12 cellular contexts compared by ENCODE assay signal in the genomic region with DNA sequence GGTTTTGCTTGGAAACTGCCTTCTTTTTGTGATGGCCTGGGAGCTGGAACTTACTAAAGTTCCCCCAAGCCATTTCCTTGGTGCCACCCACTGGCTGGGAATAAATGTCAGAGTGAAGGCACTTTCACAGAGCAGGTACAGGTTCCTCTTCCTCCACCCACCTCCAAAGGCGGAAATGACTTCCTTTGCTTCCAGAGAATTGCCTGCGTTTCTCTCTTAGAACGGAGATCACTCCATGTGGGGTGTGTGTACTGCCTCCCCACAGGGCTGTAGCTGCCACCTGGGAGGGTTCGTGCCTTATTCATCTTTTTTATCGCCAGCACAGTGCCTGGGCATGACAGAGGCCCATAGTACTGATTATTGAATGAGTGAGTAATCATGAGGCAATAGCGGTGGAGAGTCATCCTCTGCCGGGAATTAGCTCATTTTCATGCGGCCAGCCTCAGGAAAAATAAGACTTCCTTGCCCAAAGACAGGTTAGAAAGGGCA. TPM values are rescaled to one million over a fixed set of nuclear protein-coding genes. Genes with fewer than 3 reads are reported as not detected.
DNase-seq lines count a peak whose midpoint lies in the region; ATAC-seq, FAIRE-seq and TF ChIP-seq lines count a peak whose summit lies in the region.
"Had no signal": no experiment of that assay in that cellular context is flagged by ENCODE, and none has a peak within 500 bp of the region (broad histone marks: within the 10 kb centered on the region; RNA-seq: fewer than 3 reads in every experiment).

No MANE protein-coding gene starts in this region.

- POLR2A ChIA-PET in endothelial cell of umbilical vein (lab: Charles Lee): interaction anchor here (0.6 kb wide), 2 partner anchors 109 to 226 kb away, joined by 5 read pairs; no protein-coding TSS in a partner anchor

- peaks cover 3% of the 10 kb centered on the region for H3K4me1 ChIP-seq in endothelial cell of umbilical vein (ENCODE audit: control insufficient read depth, extremely low read depth, insufficient read depth, low read length)
- H3K4me1 ChIP-seq: ascending aorta had no signal

- H3K36me3 ChIP-seq in endothelial cell of umbilical vein (ENCODE audit: control insufficient read depth in 2 of 2, extremely low read depth in 1 of 2, insufficient read depth in 2 of 2, low read length in 2 of 2): no peaks in the 10 kb centered on the region
- H3K36me3 ChIP-seq: ascending aorta had no signal

- TF ChIP-seq CTCF in endothelial cell of umbilical vein (IDR thresholded peaks at IDR 0.05; ENCODE audit: extremely low read depth in 1 of 2, insufficient read depth in 1 of 2, low read depth in 1 of 2, low read length in 2 of 2) (no peak), neural crest cell (conservative IDR thresholded peaks at IDR 0.05) (no peak)

- no peaks in the 10 kb centered on the region for H3K27me3 ChIP-seq in endothelial cell of umbilical vein (ENCODE audit: control insufficient read depth in 2 of 2, insufficient read depth in 2 of 2, low read length in 2 of 2)
- H3K27me3 ChIP-seq: ascending aorta had no signal

- H3K9me3 Mint-ChIP-seq in neural crest cell: no peaks in the 10 kb centered on the region

- no TSS peak for BruUV-seq in endothelial cell of umbilical vein (replicated peaks; lab: Mats Ljungman, UMichigan)

- no peak overlapping the region for H2AFZ ChIP-seq in endothelial cell of umbilical vein (ENCODE audit: low read depth, low read length)

- dilution Hi-C loops in endothelial cell of umbilical vein (cut with MboI; ENCODE audit: extremely low pct_ligation_motif_present, low sequenced_read_pairs): no loop called here

- H3K9ac ChIP-seq in endothelial cell of umbilical vein (replicated peaks; ENCODE audit: extremely low read depth, insufficient read depth, low read length): no peak overlapping the region

- peak; percentile 52 for FAIRE-seq in endothelial cell of umbilical vein (lab: Jason Lieb, UNC)
- FAIRE-seq: G401.6 had no signal

- CTCF ChIA-PET in endothelial cell of umbilical vein (lab: Charles Lee): interaction anchor here (0.6 to 1.9 kb wide), 8 partner anchors 8 to 225 kb away, joined by 3 to 7 read pairs (median 3); a partner anchor contains a TSS

- H3K4me3 Mint-ChIP-seq in neural crest cell: no peak overlapping the region

- DNase-seq in DMS153 treated with DMSO at 0.1 percent for 48 hours (lab: John Stamatoyannopoulos, UW; ENCODE audit: unreplicated experiment): peak; percentile 30
- DNase-seq in NCI-H226: peak; percentile 93
- peak; percentile 38 for DNase-seq in endothelial cell of umbilical vein (ENCODE audit: low read depth, low spot score)
- DNase-seq in neural crest cell (ENCODE audit: low read depth, low spot score): no peak
- DNase-seq in NCI-H748 (lab: John Stamatoyannopoulos, UW; ENCODE audit: unreplicated experiment): no peak
- no peak for DNase-seq in activated gamma-delta T cell treated with Interleukin-2 at 50 U/mL for 16 hours
- DNase-seq in medulla oblongata (ENCODE audit: extremely low spot score): no peak
- DNase-seq: left cardiac atrium, NCI-H524 treated with DMSO at 0.1 percent for 48 hours had no signal

- H3K4me2 ChIP-seq in endothelial cell of umbilical vein (ENCODE audit: insufficient read depth, low read length): no peak overlapping the region

- no peaks in the 10 kb centered on the region for H3K79me2 ChIP-seq in endothelial cell of umbilical vein (ENCODE audit: control insufficient read depth, insufficient read depth, low read length)

- intact Hi-C loops in endothelial cell of umbilical vein (cut with micrococcal nuclease): no loop called here

- no peak overlapping the region for H3K4me3 ChIP-seq in endothelial cell of umbilical vein (replicated peaks in 1 of 3; ENCODE audit: insufficient read depth in 1 of 3, low read depth in 1 of 3, low read length in 3 of 3)
- H3K4me3 ChIP-seq: ascending aorta had no signal

- no peak for ATAC-seq in GM19324 (IDR thresholded peaks at IDR 0.05; ENCODE audit: low FRiP score, unreplicated experiment)
- ATAC-seq: left cardiac atrium had no signal

- TF ChIP-seq POLR2A in endothelial cell of umbilical vein (IDR thresholded peaks at IDR 0.05; ENCODE audit: low read depth, low read length): no peak

- no peaks in the 10 kb centered on the region for H3K9me1 ChIP-seq in endothelial cell of umbilical vein (replicated peaks; ENCODE audit: control insufficient read depth, extremely low read depth, insufficient read depth, low read length)

- H3K27ac ChIP-seq in endothelial cell of umbilical vein (ENCODE audit: insufficient read depth, low read depth, low read length): no peak overlapping the region
- H3K27ac ChIP-seq: ascending aorta had no signal

- no peaks in the 10 kb centered on the region for H3K36me3 Mint-ChIP-seq in neural crest cell (ENCODE audit: low read depth)

- H3K27ac Mint-ChIP-seq in neural crest cell (ENCODE audit: unreplicated experiment): peak overlapping the region; percentile 67

- H3K4me1 Mint-ChIP-seq in neural crest cell: peaks cover 36% of the 10 kb centered on the region

- no peaks in the 10 kb centered on the region for H4K20me1 ChIP-seq in endothelial cell of umbilical vein (replicated peaks; ENCODE audit: control insufficient read depth, extremely low read depth, insufficient read depth, low read length)

- H3K27me3 Mint-ChIP-seq in neural crest cell (ENCODE audit: low read depth): no peaks in the 10 kb centered on the region

- no peaks in the 10 kb centered on the region for H3K9me3 ChIP-seq in endothelial cell of umbilical vein (replicated peaks; ENCODE audit: control insufficient read depth, insufficient read depth, low read length)
- H3K9me3 ChIP-seq: ascending aorta had no signal

TF ChIP-seq in endothelial cell of umbilical vein, 7 proteins besides CTCF, POLR2A, EP300 and RAD21:
- TF ChIP-seq GATA2 (IDR thresholded peaks at IDR 0.05; ENCODE audit: insufficient read depth, insufficient read length, low read depth, low read length): no peak
- peak; percentile 20 for TF ChIP-seq JUN (IDR thresholded peaks at IDR 0.05; ENCODE audit: borderline replicate concordance, insufficient read depth, insufficient read length, low read depth)

RNA-seq across cellular contexts. Expression of a gene that starts 32.2 kb away (rescaled TPM):
- total RNA-seq in endothelial cell of umbilical vein (1.8 TPM in 2 replicates), neural crest cell (2.9 and 4.2 TPM in 2 replicates)
- 1.5 and 2.3 TPM in 2 replicates for polyA plus RNA-seq in endothelial cell of umbilical vein
- 1.5 TPM in 2 replicates for polyA plus RNA-seq in endothelial cell of umbilical vein (2011; cell fraction: cytosol; rRNA removed)
- 2.8 and 3.3 TPM in 2 replicates for polyA plus RNA-seq in endothelial cell of umbilical vein (2011; cell fraction: nucleus; rRNA removed)
- 3.7 and 4.3 TPM in 2 replicates for polyA plus RNA-seq in endothelial cell of umbilical vein (2012)
- polyA minus RNA-seq in endothelial cell of umbilical vein: 3.4 and 5.0 TPM in 2 replicates
- 1.6 TPM for polyA minus RNA-seq in endothelial cell of umbilical vein (2011; cell fraction: cytosol; rRNA and poly(A)+ RNA removed)
- 1.8 TPM in 2 replicates for polyA minus RNA-seq in endothelial cell of umbilical vein (2011; cell fraction: nucleus; rRNA and poly(A)+ RNA removed)
- total RNA-seq: ascending aorta had no signal

RNA-seq across cellular contexts. Expression of a gene that starts 59.2 kb away (rescaled TPM):
- 131 and 139 TPM in 2 replicates for total RNA-seq in endothelial cell of umbilical vein
- polyA plus RNA-seq in endothelial cell of umbilical vein: 118 and 128 TPM in 2 replicates
- 127 and 133 TPM in 2 replicates for polyA plus RNA-seq in endothelial cell of umbilical vein (2011; cell fraction: cytosol; rRNA removed)
- polyA plus RNA-seq in endothelial cell of umbilical vein (2011; cell fraction: nucleus; rRNA removed): 63.8 and 68.0 TPM in 2 replicates
- polyA plus RNA-seq in endothelial cell of umbilical vein (2012): 89.0 and 122 TPM in 2 replicates
- 152 and 153 TPM in 2 replicates for polyA minus RNA-seq in endothelial cell of umbilical vein
- polyA minus RNA-seq in endothelial cell of umbilical vein (2011; cell fraction: cytosol; rRNA and poly(A)+ RNA removed): 99.5 TPM
- 38.2 and 38.7 TPM in 2 replicates for polyA minus RNA-seq in endothelial cell of umbilical vein (2011; cell fraction: nucleus; rRNA and poly(A)+ RNA removed)
- total RNA-seq in neural crest cell: 139 and 156 TPM in 2 replicates

RNA-seq across cellular contexts. Expression of a gene that starts 59.2 kb away (rescaled TPM):
- total RNA-seq in endothelial cell of umbilical vein: 56.1 and 60.2 TPM in 2 replicates
- polyA plus RNA-seq in endothelial cell of umbilical vein: 59.5 and 67.2 TPM in 2 replicates
- polyA plus RNA-seq in endothelial cell of umbilical vein (2011; cell fraction: cytosol; rRNA removed): 52.8 and 58.9 TPM in 2 replicates
- polyA plus RNA-seq in endothelial cell of umbilical vein (2011; cell fraction: nucleus; rRNA removed): 66.5 and 81.0 TPM in 2 replicates
- 61.6 and 78.5 TPM in 2 replicates for polyA plus RNA-seq in endothelial cell of umbilical vein (2012)
- polyA minus RNA-seq in endothelial cell of umbilical vein: 108 and 115 TPM in 2 replicates
- 61.8 TPM for polyA minus RNA-seq in endothelial cell of umbilical vein (2011; cell fraction: cytosol; rRNA and poly(A)+ RNA removed)
- polyA minus RNA-seq in endothelial cell of umbilical vein (2011; cell fraction: nucleus; rRNA and poly(A)+ RNA removed): 30.3 and 44.3 TPM in 2 replicates
- total RNA-seq in neural crest cell: 78.5 and 80.1 TPM in 2 replicates

Comparison
In these comparisons a context has a peak if more than half of its experiments do, and no peak if none do; other contexts are left out.
1. DNase-seq: peak in DMS153 treated with DMSO at 0.1 percent for 48 hours (single experiment), NCI-H226 (single experiment) and endothelial cell of umbilical vein (single experiment); none in neural crest cell (single experiment), NCI-H748 (single experiment), activated gamma-delta T cell treated with Interleukin-2 at 50 U/mL for 16 hours (single experiment) and medulla oblongata (single experiment).